In the genomic region with DNA sequence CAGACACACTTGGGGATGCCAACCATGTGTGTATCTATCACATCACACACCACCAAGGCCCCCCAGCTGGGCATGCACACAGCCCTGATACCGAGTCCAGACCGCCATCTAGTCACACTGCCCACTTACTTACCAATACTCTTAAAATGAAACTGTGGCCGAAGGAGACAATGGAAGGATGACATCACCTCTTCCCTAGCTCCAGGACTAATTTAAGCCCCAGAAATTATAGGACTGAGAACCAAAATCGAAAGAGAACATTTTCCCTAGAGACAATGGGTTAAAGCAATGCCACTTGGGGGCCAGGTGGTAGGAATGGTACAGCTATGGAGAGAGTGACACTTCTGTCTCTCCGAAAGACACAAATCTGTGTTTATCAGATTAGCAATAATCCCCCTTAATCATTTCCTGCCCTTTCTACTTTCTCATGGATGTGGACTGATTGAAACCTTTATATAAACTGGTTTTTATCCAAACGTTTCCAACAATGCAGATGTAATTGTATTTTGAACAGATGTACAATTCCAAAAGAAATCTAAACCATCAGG, we compare ENCODE assay signal across 8 cellular contexts. TPM values are rescaled to one million over a fixed set of nuclear protein-coding genes. Genes with fewer than 3 reads are reported as not detected.
DNase-seq lines count a peak whose midpoint lies in the region; ATAC-seq and TF ChIP-seq lines count a peak whose summit lies in the region.

No MANE protein-coding gene starts in this region.

- H3K27ac ChIP-seq in heart right ventricle (peak overlapping the region in 1 of 10 donors; percentile 91), right atrium auricular region (no peak overlapping the region), lower lobe of right lung (no peak overlapping the region), aorta (ENCODE audit: low read depth in 1 of 2, low read length in 2 of 2) (no peak overlapping the region)

- H3K27ac Mint-ChIP-seq in activated CD4-positive, alpha-beta memory T cell treated with anti-CD3 and anti-CD28 coated beads for 36 hours: peak overlapping the region; percentile 75

- intact Hi-C loops in heart right ventricle (cut with DNase I): no loop called here
- intact Hi-C loops in activated CD4-positive, alpha-beta memory T cell treated with anti-CD3 and anti-CD28 coated beads for 36 hours (cut with micrococcal nuclease): loop anchor here (2.0 to 5.0 kb wide), 3 partner anchors 20 to 982 kb away; a partner anchor contains a TSS
- intact Hi-C loops in lower lobe of right lung (cut with DNase I): no loop called here
- intact Hi-C loops in aorta (cut with DNase I): no loop called here

- no peaks in the 10 kb centered on the region for H3K9me3 Mint-ChIP-seq in activated CD4-positive, alpha-beta memory T cell treated with anti-CD3 and anti-CD28 coated beads for 36 hours

- 58% methylated on average over 6 of the region's 6 CpGs for WGBS in heart right ventricle, 2 donors
- 63 to 67% methylated on average over 6 of the region's 6 CpGs for WGBS in aorta, 2 donors

- H3K27me3 ChIP-seq in heart right ventricle (no peaks in the 10 kb centered on the region), right atrium auricular region (no peaks in the 10 kb centered on the region), lower lobe of right lung (ENCODE audit: low read depth) (no peaks in the 10 kb centered on the region), aorta (ENCODE audit: control insufficient read depth in 1 of 2, insufficient read depth in 2 of 2, low read length in 1 of 2) (no peaks in the 10 kb centered on the region)

- H3K4me1 ChIP-seq in heart right ventricle (peaks cover 0 to 17% (median 13%) of the 10 kb centered on the region in 9 donors), right atrium auricular region (peaks cover 0 to 4% of the 10 kb centered on the region in 2 donors), lower lobe of right lung (peaks cover 10% of the 10 kb centered on the region), aorta (ENCODE audit: control insufficient read depth in 1 of 2, insufficient read depth in 2 of 2, low read length in 2 of 2) (no peaks in the 10 kb centered on the region)

- H3K9me3 ChIP-seq in heart right ventricle: no peaks in the 10 kb centered on the region
- no peaks in the 10 kb centered on the region for H3K9me3 ChIP-seq in right atrium auricular region
- H3K9me3 ChIP-seq in lower lobe of right lung: no peaks in the 10 kb centered on the region
- H3K9me3 ChIP-seq in aorta (ENCODE audit: control insufficient read depth, low read length): no peaks in the 10 kb centered on the region

- no peak for TF ChIP-seq CTCF in heart right ventricle (IDR thresholded peaks at IDR 0.05)
- no peak for TF ChIP-seq CTCF in right atrium auricular region (IDR thresholded peaks at IDR 0.05)
- TF ChIP-seq CTCF in lower lobe of right lung (IDR thresholded peaks at IDR 0.05): no peak

- ATAC-seq in heart right ventricle (peak in 4 of 8 donors; percentile 15 to 43 (median 30)), lower lobe of right lung (no peak), aorta (ENCODE audit: low FRiP score) (peak; percentile 50), GM19324 (IDR thresholded peaks at IDR 0.05; ENCODE audit: low FRiP score, unreplicated experiment) (no peak)

- CTCF ChIA-PET in activated CD4-positive, alpha-beta memory T cell treated with anti-CD3 and anti-CD28 coated beads for 36 hours (lab: Charles Lee): interaction anchor here (0.7 to 9.9 kb wide), 4 partner anchors 16 to 933 kb away, joined by 3 to 105 read pairs (median 6); a partner anchor contains a TSS

- H3K4me1 Mint-ChIP-seq in activated CD4-positive, alpha-beta memory T cell treated with anti-CD3 and anti-CD28 coated beads for 36 hours (ENCODE audit: low read depth): peaks cover 36% of the 10 kb centered on the region

- peak overlapping the region; percentile 66 for H3K4me3 Mint-ChIP-seq in activated CD4-positive, alpha-beta memory T cell treated with anti-CD3 and anti-CD28 coated beads for 36 hours

- no peaks in the 10 kb centered on the region for H3K27me3 Mint-ChIP-seq in activated CD4-positive, alpha-beta memory T cell treated with anti-CD3 and anti-CD28 coated beads for 36 hours

- no peaks in the 10 kb centered on the region for H3K36me3 Mint-ChIP-seq in activated CD4-positive, alpha-beta memory T cell treated with anti-CD3 and anti-CD28 coated beads for 36 hours

- H3K4me3 ChIP-seq in heart right ventricle: peak overlapping the region in 7 of 10 donors; percentile 66 to 74 (median 70)
- H3K4me3 ChIP-seq in right atrium auricular region: peak overlapping the region in 1 of 2 donors; percentile 67
- peak overlapping the region; percentile 59 for H3K4me3 ChIP-seq in lower lobe of right lung
- no peak overlapping the region for H3K4me3 ChIP-seq in aorta (ENCODE audit: low read length in 2 of 2)

- H3K36me3 ChIP-seq in heart right ventricle (no peaks in the 10 kb centered on the region), right atrium auricular region (no peaks in the 10 kb centered on the region), lower lobe of right lung (no peaks in the 10 kb centered on the region), aorta (ENCODE audit: control insufficient read depth in 1 of 2, insufficient read depth in 2 of 2, low read length in 1 of 2) (no peaks in the 10 kb centered on the region)

- DNase-seq in heart right ventricle (no peak), right atrium auricular region (ENCODE audit: low spot score) (no peak), lower lobe of right lung (no peak), aorta (no peak), NCI-H128 (lab: John Stamatoyannopoulos, UW; ENCODE audit: unreplicated experiment) (no peak), NCI-H2196 treated with DMSO at 0.1 percent for 48 hours (lab: John Stamatoyannopoulos, UW; ENCODE audit: unreplicated experiment) (no peak)
- DNase-seq in activated CD4-positive, alpha-beta memory T cell treated with anti-CD3 and anti-CD28 coated beads for 36 hours: no peak

- POLR2A ChIA-PET in activated CD4-positive, alpha-beta memory T cell treated with anti-CD3 and anti-CD28 coated beads for 36 hours (lab: Charles Lee): interaction anchor here (0.9 kb wide), 1 partner anchor 16 kb away, joined by 3 read pairs; no protein-coding TSS in a partner anchor

RNA-seq across cellular contexts. Expression of a gene that starts 0.7 kb away (rescaled TPM):
- 1 to 10 TPM in 8 of 10 donors, under 1 TPM in 2; 0.53 to 3.5 (median 2.0) TPM for total RNA-seq in heart right ventricle
- polyA plus RNA-seq in heart right ventricle: under 1 TPM; 0.51 to 0.84 TPM
- total RNA-seq in right atrium auricular region: 1 to 10 TPM; 1.4 TPM
- 1 to 10 TPM; 5.8 to 7.0 TPM for total RNA-seq in activated CD4-positive, alpha-beta memory T cell treated with anti-CD3 and anti-CD28 coated beads for 36 hours
- 3.4 TPM for total RNA-seq in lower lobe of right lung
- total RNA-seq in aorta: 1 to 10 TPM; 4.4 to 5.3 TPM
- polyA plus RNA-seq in aorta: 1 to 10 TPM in 1 of 2 donors, under 1 TPM in 1; 0.75 to 1.2 TPM

Comparison
In these comparisons a context has a peak if more than half of its experiments do, and no peak if none do; other contexts are left out.
1. H3K4me3 ChIP-seq: peak in heart right ventricle (7 of 10) and lower lobe of right lung (single experiment); none in aorta (0 of 2).